In the genomic region with DNA sequence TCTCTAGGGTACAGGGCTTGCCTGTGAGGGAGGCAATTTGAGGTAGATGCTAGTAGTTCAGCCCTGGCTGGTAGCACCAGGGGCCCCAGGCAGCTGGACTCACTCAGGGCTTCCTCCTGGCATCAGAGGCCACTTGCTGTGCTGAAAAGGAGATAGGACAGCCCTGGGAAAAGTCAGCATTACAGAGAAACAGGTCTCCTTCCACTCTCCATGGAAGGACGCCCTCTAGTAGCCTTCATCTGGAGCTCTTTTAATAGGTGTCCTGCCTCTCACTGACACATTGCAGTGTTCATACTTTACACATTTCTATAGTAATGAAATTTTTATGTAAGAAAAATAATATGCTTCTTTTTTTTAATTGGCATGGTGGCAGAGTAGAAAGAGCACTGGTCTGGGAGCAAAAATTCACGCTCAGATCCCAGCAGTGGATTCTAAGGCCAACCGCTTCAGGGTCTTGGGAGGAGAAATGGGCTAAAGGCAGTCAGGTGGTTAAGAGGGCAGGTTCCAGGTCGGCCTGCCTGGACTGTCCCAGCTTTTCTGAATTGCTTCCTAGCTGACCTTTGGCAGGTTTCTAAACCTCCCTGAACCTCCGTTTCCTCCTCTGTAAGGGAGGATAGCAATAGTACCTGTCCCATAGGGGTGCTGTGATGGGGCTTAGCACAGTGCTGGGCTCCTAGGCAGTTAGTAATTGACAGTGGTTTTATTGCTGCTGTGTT, we compare ENCODE assay signal across 31 cellular contexts.
"Had no signal": no experiment of that assay in that cellular context is flagged by ENCODE, and none has a peak within 500 bp of the region (broad histone marks: within the 10 kb centered on the region; RNA-seq: fewer than 3 reads in every experiment).

No MANE protein-coding gene starts in this region.

- DNase-seq: activated CD4-positive, alpha-beta memory T cell treated with anti-CD3 and anti-CD28 coated beads, Interleukin-2, amount 10 ng/mL, durations not matched to agents 7 days and 5 days; activated CD4-positive, alpha-beta T cell treated with anti-CD3 and anti-CD28 coated beads, Interleukin-2, amount 10 ng/mL, durations not matched to agents 24 days and 14 days; activated CD4-positive, CD25-positive, alpha-beta regulatory T cell treated with anti-CD3 and anti-CD28 coated beads, Interleukin-2, amount 50 U/mL, for 72 hours; activated CD8-positive, alpha-beta memory T cell treated with anti-CD3 and anti-CD28 coated beads, Interleukin-2, amount 50 U/mL, for 48 hours; activated gamma-delta T cell; activated naive CD4-positive, alpha-beta T cell treated with anti-CD3 and anti-CD28 coated beads, Interleukin-2, amount 50 U/mL, for 16 hours; activated naive CD8-positive, alpha-beta T cell treated with anti-CD3 and anti-CD28 coated beads, Interleukin-2, amount 50 U/mL, for 24 hours; activated T-cell treated with anti-CD3 and anti-CD28 coated beads, Interleukin-2, amount 50 U/mL, for 24 hours; amygdala; colonic mucosa; dorsolateral prefrontal cortex; effector memory CD4-positive, alpha-beta T cell; erythroblast; gastrocnemius medialis; glutamatergic neuron; islet precursor cell; left ventricle myocardium superior; mammary epithelial cell; naive thymus-derived CD8-positive, alpha-beta T cell; nucleus accumbens; psoas muscle; spleen; stimulated activated naive CD4-positive, alpha-beta T cell; T1000; tibial artery had no signal

- FAIRE-seq: pancreas had no signal

- H3K27ac Mint-ChIP-seq: activated CD4-positive, alpha-beta memory T cell treated with anti-CD3 and anti-CD28 coated beads, Interleukin-2, amount 10 ng/mL, durations not matched to agents 7 days and 5 days; activated CD4-positive, alpha-beta T cell treated with anti-CD3 and anti-CD28 coated beads, Interleukin-2, amount 10 ng/mL, durations not matched to agents 24 days and 14 days; activated naive CD8-positive, alpha-beta T cell treated with anti-CD3 and anti-CD28 coated beads, Interleukin-2, amount 50 U/mL, for 24 hours; activated T-cell treated with anti-CD3 and anti-CD28 coated beads, Interleukin-2, amount 50 U/mL, for 24 hours; mesothelial cell of epicardium; T-helper 1 cell treated with Interleukin-12 subunit alpha and Interleukin-12 subunit beta and Interleukin-4 antibody, amounts not matched to agents 30 μg/mL and 1 μg/mL, for 36 hours had no signal

- H3K9me3 ChIP-seq: breast epithelium, colonic mucosa, gastrocnemius medialis, pancreas, psoas muscle, spleen, suprapubic skin, tibial artery had no signal

- H3K4me1 ChIP-seq: breast epithelium, colonic mucosa, gastrocnemius medialis, pancreas, psoas muscle, suprapubic skin, tibial artery had no signal

- ATAC-seq: activated naive CD8-positive, alpha-beta T cell treated with anti-CD3 and anti-CD28 coated beads, Interleukin-2, amount 50 U/mL, for 24 hours; gastrocnemius medialis; left ventricle myocardium superior; naive thymus-derived CD8-positive, alpha-beta T cell; pancreas had no signal

- H3K4me3 ChIP-seq: breast epithelium, colonic mucosa, dorsolateral prefrontal cortex, gastrocnemius medialis, pancreas, psoas muscle, spleen, suprapubic skin, tibial artery had no signal

- H3K36me3 ChIP-seq: breast epithelium, colonic mucosa had no signal

- H3K27ac ChIP-seq: breast epithelium, colonic mucosa, dorsolateral prefrontal cortex, gastrocnemius medialis, pancreas, psoas muscle, spleen, suprapubic skin, tibial artery had no signal

- H3K4me1 Mint-ChIP-seq: mesothelial cell of epicardium had no signal

- H3K4me3 Mint-ChIP-seq: activated CD4-positive, alpha-beta memory T cell treated with anti-CD3 and anti-CD28 coated beads, Interleukin-2, amount 10 ng/mL, durations not matched to agents 7 days and 5 days; activated CD4-positive, alpha-beta T cell treated with anti-CD3 and anti-CD28 coated beads, Interleukin-2, amount 10 ng/mL, durations not matched to agents 24 days and 14 days; activated naive CD8-positive, alpha-beta T cell treated with anti-CD3 and anti-CD28 coated beads, Interleukin-2, amount 50 U/mL, for 24 hours; activated T-cell treated with anti-CD3 and anti-CD28 coated beads, Interleukin-2, amount 50 U/mL, for 24 hours; mesothelial cell of epicardium; neural crest cell; T-helper 1 cell treated with Interleukin-12 subunit alpha and Interleukin-12 subunit beta and Interleukin-4 antibody, amounts not matched to agents 30 μg/mL and 1 μg/mL, for 36 hours had no signal

- H3K27me3 Mint-ChIP-seq: activated CD4-positive, alpha-beta memory T cell treated with anti-CD3 and anti-CD28 coated beads, Interleukin-2, amount 10 ng/mL, durations not matched to agents 7 days and 5 days; activated CD4-positive, alpha-beta T cell treated with anti-CD3 and anti-CD28 coated beads, Interleukin-2, amount 10 ng/mL, durations not matched to agents 24 days and 14 days; activated naive CD8-positive, alpha-beta T cell treated with anti-CD3 and anti-CD28 coated beads, Interleukin-2, amount 50 U/mL, for 24 hours; activated T-cell treated with anti-CD3 and anti-CD28 coated beads, Interleukin-2, amount 50 U/mL, for 24 hours; naive thymus-derived CD8-positive, alpha-beta T cell had no signal

- H3K27me3 ChIP-seq: breast epithelium, colonic mucosa, dorsolateral prefrontal cortex, gastrocnemius medialis, pancreas, spleen, suprapubic skin, tibial artery had no signal
